1 cellular context compared by ENCODE assay signal in the genomic region with DNA sequence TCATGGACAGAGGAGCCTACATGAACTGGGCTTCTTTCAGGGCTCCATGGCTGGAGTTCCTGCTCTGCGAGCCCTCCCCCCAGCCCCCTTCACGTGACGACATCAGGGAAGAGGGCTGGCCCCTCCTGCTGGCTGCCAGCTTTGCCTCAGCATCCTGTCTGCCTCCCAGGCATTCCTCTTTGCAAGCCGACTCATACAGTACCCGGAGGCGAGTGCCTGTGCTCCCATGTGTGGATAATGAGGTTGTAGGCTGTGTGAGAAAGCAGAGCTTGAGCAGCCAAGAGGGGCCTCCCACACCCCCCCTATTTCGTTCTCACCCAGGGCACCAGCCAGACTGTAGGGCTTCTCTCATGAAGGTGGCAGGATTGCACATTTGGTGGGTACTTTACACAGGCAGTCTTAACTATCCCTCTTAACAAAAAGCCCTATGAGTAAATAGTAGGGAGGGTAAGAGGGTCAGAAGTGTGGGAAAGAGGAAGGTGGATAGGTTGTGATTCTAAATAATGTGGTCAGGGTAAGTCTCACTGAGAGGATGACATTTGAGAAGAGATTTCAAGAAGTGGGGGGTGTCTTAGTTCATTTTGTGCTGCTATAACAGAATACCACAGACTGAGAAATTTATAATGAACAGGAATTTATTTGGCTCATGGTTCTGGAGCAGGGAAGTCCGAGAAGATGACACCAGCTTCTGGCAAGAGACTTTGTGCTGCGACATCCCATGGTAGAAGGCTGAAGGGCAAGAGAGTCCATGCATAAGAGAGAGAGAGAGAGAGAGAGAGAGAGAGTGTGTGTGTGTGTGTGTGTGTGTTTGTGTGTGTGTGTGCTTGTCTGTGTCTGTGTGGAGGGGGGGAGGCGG.
TF ChIP-seq lines count a peak whose summit lies in the region.

No MANE protein-coding gene starts in this region.

TF ChIP-seq in IMR-90, 13 proteins besides CTCF, POLR2A, EP300 and RAD21:
- no peak for TF ChIP-seq RCOR1 (IDR thresholded peaks at IDR 0.05; ENCODE audit: insufficient replicate concordance, low read length)
- no peak for TF ChIP-seq FOS (IDR thresholded peaks at IDR 0.05; ENCODE audit: low read depth, low read length)
- TF ChIP-seq CEBPB (IDR thresholded peaks at IDR 0.05; ENCODE audit: low read depth, low read length) = no peak
- peak; percentile 61; the same call in 1 of the 2 replicates for TF ChIP-seq BHLHE40 (IDR thresholded peaks at IDR 0.05; ENCODE audit: low read depth, low read length)
- TF ChIP-seq MAFK (IDR thresholded peaks at IDR 0.05; ENCODE audit: low read depth, low read length) = no peak
- no peak for TF ChIP-seq CHD1 (IDR thresholded peaks at IDR 0.05; ENCODE audit: low read depth, low read length)
- TF ChIP-seq RFX5 (IDR thresholded peaks at IDR 0.05; ENCODE audit: low read depth, low read length) = no peak
- TF ChIP-seq, protein P1, sequence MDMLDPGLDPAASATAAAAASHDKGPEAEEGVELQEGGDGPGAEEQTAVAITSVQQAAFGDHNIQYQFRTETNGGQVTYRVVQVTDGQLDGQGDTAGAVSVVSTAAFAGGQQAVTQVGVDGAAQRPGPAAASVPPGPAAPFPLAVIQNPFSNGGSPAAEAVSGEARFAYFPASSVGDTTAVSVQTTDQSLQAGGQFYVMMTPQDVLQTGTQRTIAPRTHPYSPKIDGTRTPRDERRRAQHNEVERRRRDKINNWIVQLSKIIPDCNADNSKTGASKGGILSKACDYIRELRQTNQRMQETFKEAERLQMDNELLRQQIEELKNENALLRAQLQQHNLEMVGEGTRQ (IDR thresholded peaks at IDR 0.05; ENCODE audit: low read depth, low read length) = peak; percentile 74
- no peak for TF ChIP-seq SMC3 (IDR thresholded peaks at IDR 0.05; ENCODE audit: low read depth, low read length)
- TF ChIP-seq NFE2L2 (IDR thresholded peaks at IDR 0.05; ENCODE audit: low read depth, low read length) = no peak
- peak; percentile 59; the same call in 1 of the 2 replicates for TF ChIP-seq MAZ (IDR thresholded peaks at IDR 0.05; ENCODE audit: borderline replicate concordance, low read depth, low read length)
